8 cellular contexts compared by ENCODE assay signal in the genomic region with DNA sequence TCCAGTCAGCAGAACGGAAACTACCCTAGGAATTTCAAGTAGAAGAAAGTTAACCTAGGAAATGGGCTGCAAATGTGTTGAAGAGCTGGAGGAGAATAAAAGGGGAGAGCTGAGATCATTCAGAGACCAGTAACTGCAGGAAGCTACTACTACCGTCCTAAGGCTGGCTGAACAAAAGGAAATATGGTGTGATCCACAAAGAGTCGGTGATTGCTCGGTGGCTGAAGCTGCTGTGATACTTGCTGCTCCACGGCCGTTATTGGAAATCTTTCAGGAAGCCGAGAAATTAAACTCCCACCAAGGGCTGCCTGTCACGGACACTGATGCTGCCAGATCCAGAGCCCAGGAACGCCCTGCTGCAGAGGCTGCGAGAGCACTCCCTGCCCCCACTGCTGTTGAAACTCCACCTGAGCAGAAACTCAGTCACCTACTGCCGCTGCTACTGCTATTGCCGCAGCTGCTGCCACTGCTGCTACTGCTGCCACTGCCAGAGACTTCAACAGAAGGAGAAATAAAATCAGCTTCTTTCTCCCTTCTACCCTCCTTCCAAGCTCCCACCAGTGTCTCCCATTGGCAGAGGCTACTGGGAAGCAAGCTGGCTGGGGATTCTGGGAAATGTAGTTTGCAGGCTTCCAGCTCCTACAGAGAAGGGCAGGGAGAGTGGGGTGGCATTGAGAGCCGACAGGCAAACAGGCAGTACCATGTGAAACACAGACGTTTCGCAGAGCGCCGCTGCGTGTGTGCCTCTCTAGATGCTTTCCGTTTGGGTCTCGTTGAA.
DNase-seq lines count a peak whose midpoint lies in the region; ATAC-seq and TF ChIP-seq lines count a peak whose summit lies in the region.

No MANE protein-coding gene starts in this region.

- TF ChIP-seq CTCF in Calu3 (IDR thresholded peaks at IDR 0.05; ENCODE audit: unreplicated experiment) (no peak), gastroesophageal sphincter (IDR thresholded peaks at IDR 0.05) (no peak), nephron progenitor cell (IDR thresholded peaks at IDR 0.05) (no peak), upper lobe of left lung (IDR thresholded peaks at IDR 0.05) (no peak)

- peaks cover 59% of the 10 kb centered on the region for H3K4me1 Mint-ChIP-seq in Calu3 (ENCODE audit: low read depth, unreplicated experiment)
- H3K4me1 Mint-ChIP-seq in activated naive CD4-positive, alpha-beta T cell treated with anti-CD3 and anti-CD28 coated beads, Interleukin-2, amount 10 ng/mL, durations not matched to agents 7 days and 5 days: peaks cover 20% of the 10 kb centered on the region
- peaks cover 55% of the 10 kb centered on the region for H3K4me1 Mint-ChIP-seq in nephron progenitor cell

- H3K9me3 ChIP-seq in gastroesophageal sphincter (no peaks in the 10 kb centered on the region), upper lobe of left lung (no peaks in the 10 kb centered on the region)

- TSS peak; percentile 50 for BruUV-seq in Calu3 (replicated peaks; lab: Mats Ljungman, UMichigan)

- no peaks in the 10 kb centered on the region for H3K36me3 ChIP-seq in gastroesophageal sphincter
- no peaks in the 10 kb centered on the region for H3K36me3 ChIP-seq in upper lobe of left lung

- in situ Hi-C loops in KBM-7 (cut with MboI; ENCODE audit: low pct_unique_long_range_greater_than_20kb, low sequenced_read_pairs): no loop called here

- H3K9me3 Mint-ChIP-seq in Calu3 (ENCODE audit: low read depth, unreplicated experiment) (no peaks in the 10 kb centered on the region), nephron progenitor cell (no peaks in the 10 kb centered on the region)
- H3K9me3 Mint-ChIP-seq in activated naive CD4-positive, alpha-beta T cell treated with anti-CD3 and anti-CD28 coated beads, Interleukin-2, amount 10 ng/mL, durations not matched to agents 7 days and 5 days: peaks cover under 1% of the 10 kb centered on the region

- peak; percentile 38 for ATAC-seq in GM21515 (IDR thresholded peaks at IDR 0.05; ENCODE audit: unreplicated experiment)
- ATAC-seq in gastroesophageal sphincter: peak; percentile 87
- peak; percentile 80 to 90 for ATAC-seq in upper lobe of left lung (ENCODE audit: low FRiP score in 2 of 2)

- TF ChIP-seq EP300 in gastroesophageal sphincter (IDR thresholded peaks at IDR 0.05) (no peak), upper lobe of left lung (IDR thresholded peaks at IDR 0.05) (no peak)

- H3K4me1 ChIP-seq in gastroesophageal sphincter (peaks cover 0 to 41% (median 5%) of the 10 kb centered on the region in 3 donors), upper lobe of left lung (peaks cover 39 to 56% (median 45%) of the 10 kb centered on the region in 4 donors)

- H3K27ac Mint-ChIP-seq in Calu3 (ENCODE audit: unreplicated experiment) (peak overlapping the region; percentile 45), nephron progenitor cell (peak overlapping the region; percentile 70)
- H3K27ac Mint-ChIP-seq in activated naive CD4-positive, alpha-beta T cell treated with anti-CD3 and anti-CD28 coated beads, Interleukin-2, amount 10 ng/mL, durations not matched to agents 7 days and 5 days: peak overlapping the region; percentile 72

- CTCF ChIA-PET in Calu3 (lab: Charles Lee): interaction anchor here (0.8 to 1.0 kb wide), 2 partner anchors 40 to 56 kb away, joined by 3 to 4 read pairs; no protein-coding TSS in a partner anchor
- CTCF ChIA-PET in activated naive CD4-positive, alpha-beta T cell treated with anti-CD3 and anti-CD28 coated beads, Interleukin-2, amount 10 ng/mL, durations not matched to agents 7 days and 5 days (lab: Charles Lee): interaction anchor here (0.9 to 1.0 kb wide), 3 partner anchors 9 to 60 kb away, joined by 3 read pairs; no protein-coding TSS in a partner anchor

- DNase-seq in Calu3 (peak; percentile 65), KBM-7 (peak; percentile 84), RPMI7951 (ENCODE audit: low read depth) (peak; percentile 78), nephron progenitor cell (peak; percentile 60), upper lobe of left lung (peak; percentile 34 to 88)
- DNase-seq in activated naive CD4-positive, alpha-beta T cell treated with anti-CD3 and anti-CD28 coated beads, Interleukin-2, amount 10 ng/mL, durations not matched to agents 7 days and 5 days: peak; percentile 69

- H3K4me3 ChIP-seq in gastroesophageal sphincter (peak overlapping the region; percentile 56 to 89), upper lobe of left lung (peak overlapping the region; percentile 51 to 66 (median 56))

- TF ChIP-seq POLR2A in gastroesophageal sphincter (IDR thresholded peaks at IDR 0.05): peak; percentile 7 to 33
- TF ChIP-seq POLR2A in upper lobe of left lung (IDR thresholded peaks at IDR 0.05): peak in 2 of 4 donors; percentile 28 to 69

- H3K27ac ChIP-seq in gastroesophageal sphincter (peak overlapping the region; percentile 73 to 82 (median 77)), upper lobe of left lung (peak overlapping the region; percentile 65 to 88 (median 86))

- no peaks in the 10 kb centered on the region for H3K27me3 Mint-ChIP-seq in Calu3 (ENCODE audit: unreplicated experiment)
- peaks cover 7% of the 10 kb centered on the region for H3K27me3 Mint-ChIP-seq in activated naive CD4-positive, alpha-beta T cell treated with anti-CD3 and anti-CD28 coated beads, Interleukin-2, amount 10 ng/mL, durations not matched to agents 7 days and 5 days
- peaks cover 13% of the 10 kb centered on the region for H3K27me3 Mint-ChIP-seq in nephron progenitor cell (ENCODE audit: low read depth, poor library complexity)

- intact Hi-C loops in Calu3 (cut with micrococcal nuclease; ENCODE audit: unreplicated experiment): loop anchor here (2.0 kb wide), 1 partner anchor 51 kb away; no protein-coding TSS in a partner anchor

- 2 to 4% methylated on average over 12 to 15 of the region's 20 CpGs for WGBS in gastroesophageal sphincter (ENCODE audit: low coverage in 1 of 2), 2 donors
- 4 to 6% methylated on average over 17 to 20 of the region's 20 CpGs for WGBS in upper lobe of left lung, 2 donors

- H3K36me3 Mint-ChIP-seq in Calu3 (ENCODE audit: insufficient read depth, unreplicated experiment) (peaks cover 39% of the 10 kb centered on the region), nephron progenitor cell (ENCODE audit: low read depth) (no peaks in the 10 kb centered on the region)
- H3K36me3 Mint-ChIP-seq in activated naive CD4-positive, alpha-beta T cell treated with anti-CD3 and anti-CD28 coated beads, Interleukin-2, amount 10 ng/mL, durations not matched to agents 7 days and 5 days: peaks cover 2% of the 10 kb centered on the region

- peak overlapping the region; percentile 67 for H3K4me3 Mint-ChIP-seq in Calu3 (ENCODE audit: low read depth, unreplicated experiment)
- peak overlapping the region; percentile 73 for H3K4me3 Mint-ChIP-seq in activated naive CD4-positive, alpha-beta T cell treated with anti-CD3 and anti-CD28 coated beads, Interleukin-2, amount 10 ng/mL, durations not matched to agents 7 days and 5 days
- H3K4me3 Mint-ChIP-seq in nephron progenitor cell: peak overlapping the region; percentile 85

- H3K27me3 ChIP-seq in gastroesophageal sphincter (no peaks in the 10 kb centered on the region), upper lobe of left lung (no peaks in the 10 kb centered on the region)

Comparison
In these comparisons a context has a peak if more than half of its experiments do, and no peak if none do; other contexts are left out.
1. Peak in every context shown above with its lines: DNase-seq, ATAC-seq, H3K4me3 ChIP-seq and H3K27ac ChIP-seq.